1 cellular context compared by ENCODE assay signal in genomic region chr1:229506633-229507032, GRCh38.
TF ChIP-seq lines count a peak whose summit lies in the region.

No MANE protein-coding gene starts in this region.

TF ChIP-seq in HCT116, 20 proteins besides CTCF, POLR2A, EP300 and RAD21 (continued from another document):
- TF ChIP-seq ZNF274 (IDR thresholded peaks at IDR 0.05; ENCODE audit: low read depth, low read length) (no peak), ZFX (IDR thresholded peaks at IDR 0.05) (no peak), JUND (IDR thresholded peaks at IDR 0.05) (no peak), ZBTB33 (IDR thresholded peaks at IDR 0.05; ENCODE audit: extremely low read depth, insufficient replicate concordance, low read length) (no peak), MAX (IDR thresholded peaks at IDR 0.05) (no peak), FOSL1 (IDR thresholded peaks at IDR 0.05; ENCODE audit: low read depth) (no peak), EZH2phosphoT487 (IDR thresholded peaks at IDR 0.05; ENCODE audit: borderline replicate concordance) (no peak), SRF (IDR thresholded peaks at IDR 0.05; ENCODE audit: low read depth) (no peak), EGR1 (IDR thresholded peaks at IDR 0.05; ENCODE audit: low read depth) (no peak), YY1 (IDR thresholded peaks at IDR 0.05; ENCODE audit: extremely low read depth, insufficient replicate concordance, low read depth, low read length) (no peak), SP1 (IDR thresholded peaks at IDR 0.05; ENCODE audit: low read depth) (no peak)
